In the genomic region with DNA sequence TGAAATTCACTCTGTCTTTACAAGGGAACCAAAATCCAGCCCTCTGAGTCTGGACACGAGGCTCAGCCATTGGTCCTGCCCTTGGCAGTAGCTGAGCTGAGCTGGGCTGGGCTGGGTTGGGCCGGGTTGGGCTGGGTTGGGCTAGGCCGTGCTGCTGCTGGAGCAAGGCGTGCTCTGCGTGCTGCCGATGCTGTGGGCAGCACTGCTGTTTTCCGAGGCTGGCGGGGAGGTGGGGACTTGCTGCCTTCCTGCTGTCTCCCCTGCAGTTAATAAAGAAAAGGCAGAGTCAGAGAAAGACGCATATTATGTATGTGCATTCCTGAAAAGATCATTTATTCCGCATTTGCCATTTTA, we compare ENCODE assay signal across 2 cellular contexts.
TF ChIP-seq lines count a peak whose summit lies in the region.

No MANE protein-coding gene starts in this region.

TF ChIP-seq in GM23338, 12 proteins besides CTCF, POLR2A, EP300 and RAD21 (continued from another document):
- TF ChIP-seq, protein P1, sequence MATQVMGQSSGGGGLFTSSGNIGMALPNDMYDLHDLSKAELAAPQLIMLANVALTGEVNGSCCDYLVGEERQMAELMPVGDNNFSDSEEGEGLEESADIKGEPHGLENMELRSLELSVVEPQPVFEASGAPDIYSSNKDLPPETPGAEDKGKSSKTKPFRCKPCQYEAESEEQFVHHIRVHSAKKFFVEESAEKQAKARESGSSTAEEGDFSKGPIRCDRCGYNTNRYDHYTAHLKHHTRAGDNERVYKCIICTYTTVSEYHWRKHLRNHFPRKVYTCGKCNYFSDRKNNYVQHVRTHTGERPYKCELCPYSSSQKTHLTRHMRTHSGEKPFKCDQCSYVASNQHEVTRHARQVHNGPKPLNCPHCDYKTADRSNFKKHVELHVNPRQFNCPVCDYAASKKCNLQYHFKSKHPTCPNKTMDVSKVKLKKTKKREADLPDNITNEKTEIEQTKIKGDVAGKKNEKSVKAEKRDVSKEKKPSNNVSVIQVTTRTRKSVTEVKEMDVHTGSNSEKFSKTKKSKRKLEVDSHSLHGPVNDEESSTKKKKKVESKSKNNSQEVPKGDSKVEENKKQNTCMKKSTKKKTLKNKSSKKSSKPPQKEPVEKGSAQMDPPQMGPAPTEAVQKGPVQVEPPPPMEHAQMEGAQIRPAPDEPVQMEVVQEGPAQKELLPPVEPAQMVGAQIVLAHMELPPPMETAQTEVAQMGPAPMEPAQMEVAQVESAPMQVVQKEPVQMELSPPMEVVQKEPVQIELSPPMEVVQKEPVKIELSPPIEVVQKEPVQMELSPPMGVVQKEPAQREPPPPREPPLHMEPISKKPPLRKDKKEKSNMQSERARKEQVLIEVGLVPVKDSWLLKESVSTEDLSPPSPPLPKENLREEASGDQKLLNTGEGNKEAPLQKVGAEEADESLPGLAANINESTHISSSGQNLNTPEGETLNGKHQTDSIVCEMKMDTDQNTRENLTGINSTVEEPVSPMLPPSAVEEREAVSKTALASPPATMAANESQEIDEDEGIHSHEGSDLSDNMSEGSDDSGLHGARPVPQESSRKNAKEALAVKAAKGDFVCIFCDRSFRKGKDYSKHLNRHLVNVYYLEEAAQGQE (IDR thresholded peaks at IDR 0.05; ENCODE audit: unreplicated experiment), result no peak
- TF ChIP-seq EZH2 (IDR thresholded peaks at IDR 0.05; ENCODE audit: low read depth, unreplicated experiment) (no peak), STAT1 (IDR thresholded peaks at IDR 0.05; ENCODE audit: unreplicated experiment) (no peak), ZNF114 (CRISPR knock-in tag; IDR thresholded peaks at IDR 0.05) (no peak), ZNF331 (CRISPR knock-in tag; IDR thresholded peaks at IDR 0.05; ENCODE audit: low read depth) (no peak), POLR2AphosphoS5 (IDR thresholded peaks at IDR 0.05; ENCODE audit: low read depth) (no peak), CREB1 (CRISPR knock-in tag; IDR thresholded peaks at IDR 0.05; ENCODE audit: low read depth) (no peak), JUNB (IDR thresholded peaks at IDR 0.05; ENCODE audit: unreplicated experiment) (no peak)
- TF ChIP-seq, protein P2, sequence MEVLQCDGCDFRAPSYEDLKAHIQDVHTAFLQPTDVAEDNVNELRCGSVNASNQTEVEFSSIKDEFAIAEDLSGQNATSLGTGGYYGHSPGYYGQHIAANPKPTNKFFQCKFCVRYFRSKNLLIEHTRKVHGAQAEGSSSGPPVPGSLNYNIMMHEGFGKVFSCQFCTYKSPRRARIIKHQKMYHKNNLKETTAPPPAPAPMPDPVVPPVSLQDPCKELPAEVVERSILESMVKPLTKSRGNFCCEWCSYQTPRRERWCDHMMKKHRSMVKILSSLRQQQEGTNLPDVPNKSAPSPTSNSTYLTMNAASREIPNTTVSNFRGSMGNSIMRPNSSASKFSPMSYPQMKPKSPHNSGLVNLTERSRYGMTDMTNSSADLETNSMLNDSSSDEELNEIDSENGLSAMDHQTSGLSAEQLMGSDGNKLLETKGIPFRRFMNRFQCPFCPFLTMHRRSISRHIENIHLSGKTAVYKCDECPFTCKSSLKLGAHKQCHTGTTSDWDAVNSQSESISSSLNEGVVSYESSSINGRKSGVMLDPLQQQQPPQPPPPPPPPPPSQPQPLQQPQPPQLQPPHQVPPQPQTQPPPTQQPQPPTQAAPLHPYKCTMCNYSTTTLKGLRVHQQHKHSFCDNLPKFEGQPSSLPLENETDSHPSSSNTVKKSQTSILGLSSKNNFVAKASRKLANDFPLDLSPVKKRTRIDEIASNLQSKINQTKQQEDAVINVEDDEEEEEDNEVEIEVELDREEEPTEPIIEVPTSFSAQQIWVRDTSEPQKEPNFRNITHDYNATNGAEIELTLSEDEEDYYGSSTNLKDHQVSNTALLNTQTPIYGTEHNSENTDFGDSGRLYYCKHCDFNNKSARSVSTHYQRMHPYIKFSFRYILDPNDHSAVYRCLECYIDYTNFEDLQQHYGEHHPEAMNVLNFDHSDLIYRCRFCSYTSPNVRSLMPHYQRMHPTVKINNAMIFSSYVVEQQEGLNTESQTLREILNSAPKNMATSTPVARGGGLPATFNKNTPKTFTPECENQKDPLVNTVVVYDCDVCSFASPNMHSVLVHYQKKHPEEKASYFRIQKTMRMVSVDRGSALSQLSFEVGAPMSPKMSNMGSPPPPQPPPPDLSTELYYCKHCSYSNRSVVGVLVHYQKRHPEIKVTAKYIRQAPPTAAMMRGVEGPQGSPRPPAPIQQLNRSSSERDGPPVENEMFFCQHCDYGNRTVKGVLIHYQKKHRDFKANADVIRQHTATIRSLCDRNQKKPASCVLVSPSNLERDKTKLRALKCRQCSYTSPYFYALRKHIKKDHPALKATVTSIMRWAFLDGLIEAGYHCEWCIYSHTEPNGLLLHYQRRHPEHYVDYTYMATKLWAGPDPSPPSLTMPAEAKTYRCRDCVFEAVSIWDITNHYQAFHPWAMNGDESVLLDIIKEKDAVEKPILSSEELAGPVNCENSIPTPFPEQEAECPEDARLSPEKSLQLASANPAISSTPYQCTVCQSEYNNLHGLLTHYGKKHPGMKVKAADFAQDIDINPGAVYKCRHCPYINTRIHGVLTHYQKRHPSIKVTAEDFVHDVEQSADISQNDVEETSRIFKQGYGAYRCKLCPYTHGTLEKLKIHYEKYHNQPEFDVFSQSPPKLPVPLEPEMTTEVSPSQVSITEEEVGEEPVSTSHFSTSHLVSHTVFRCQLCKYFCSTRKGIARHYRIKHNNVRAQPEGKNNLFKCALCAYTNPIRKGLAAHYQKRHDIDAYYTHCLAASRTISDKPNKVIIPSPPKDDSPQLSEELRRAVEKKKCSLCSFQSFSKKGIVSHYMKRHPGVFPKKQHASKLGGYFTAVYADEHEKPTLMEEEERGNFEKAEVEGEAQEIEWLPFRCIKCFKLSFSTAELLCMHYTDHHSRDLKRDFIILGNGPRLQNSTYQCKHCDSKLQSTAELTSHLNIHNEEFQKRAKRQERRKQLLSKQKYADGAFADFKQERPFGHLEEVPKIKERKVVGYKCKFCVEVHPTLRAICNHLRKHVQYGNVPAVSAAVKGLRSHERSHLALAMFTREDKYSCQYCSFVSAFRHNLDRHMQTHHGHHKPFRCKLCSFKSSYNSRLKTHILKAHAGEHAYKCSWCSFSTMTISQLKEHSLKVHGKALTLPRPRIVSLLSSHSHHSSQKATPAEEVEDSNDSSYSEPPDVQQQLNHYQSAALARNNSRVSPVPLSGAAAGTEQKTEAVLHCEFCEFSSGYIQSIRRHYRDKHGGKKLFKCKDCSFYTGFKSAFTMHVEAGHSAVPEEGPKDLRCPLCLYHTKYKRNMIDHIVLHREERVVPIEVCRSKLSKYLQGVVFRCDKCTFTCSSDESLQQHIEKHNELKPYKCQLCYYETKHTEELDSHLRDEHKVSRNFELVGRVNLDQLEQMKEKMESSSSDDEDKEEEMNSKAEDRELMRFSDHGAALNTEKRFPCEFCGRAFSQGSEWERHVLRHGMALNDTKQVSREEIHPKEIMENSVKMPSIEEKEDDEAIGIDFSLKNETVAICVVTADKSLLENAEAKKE (CRISPR knock-in tag; IDR thresholded peaks at IDR 0.05), result no peak
- TF ChIP-seq, protein P3, sequence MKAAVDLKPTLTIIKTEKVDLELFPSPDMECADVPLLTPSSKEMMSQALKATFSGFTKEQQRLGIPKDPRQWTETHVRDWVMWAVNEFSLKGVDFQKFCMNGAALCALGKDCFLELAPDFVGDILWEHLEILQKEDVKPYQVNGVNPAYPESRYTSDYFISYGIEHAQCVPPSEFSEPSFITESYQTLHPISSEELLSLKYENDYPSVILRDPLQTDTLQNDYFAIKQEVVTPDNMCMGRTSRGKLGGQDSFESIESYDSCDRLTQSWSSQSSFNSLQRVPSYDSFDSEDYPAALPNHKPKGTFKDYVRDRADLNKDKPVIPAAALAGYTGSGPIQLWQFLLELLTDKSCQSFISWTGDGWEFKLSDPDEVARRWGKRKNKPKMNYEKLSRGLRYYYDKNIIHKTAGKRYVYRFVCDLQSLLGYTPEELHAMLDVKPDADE (IDR thresholded peaks at IDR 0.05), result no peak

TF ChIP-seq in H1, 55 proteins besides CTCF, POLR2A, EP300 and RAD21 (continued from another document):
- TF ChIP-seq, protein P4, sequence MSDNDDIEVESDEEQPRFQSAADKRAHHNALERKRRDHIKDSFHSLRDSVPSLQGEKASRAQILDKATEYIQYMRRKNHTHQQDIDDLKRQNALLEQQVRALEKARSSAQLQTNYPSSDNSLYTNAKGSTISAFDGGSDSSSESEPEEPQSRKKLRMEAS (IDR thresholded peaks at IDR 0.05), result peak; percentile 84
- no peak for TF ChIP-seq RFX5 (IDR thresholded peaks at IDR 0.05; ENCODE audit: borderline replicate concordance, low read depth, low read length)
- no peak for TF ChIP-seq TBP (IDR thresholded peaks at IDR 0.05; ENCODE audit: low read depth, low read length)
- no peak for TF ChIP-seq BRCA1 (IDR thresholded peaks at IDR 0.05; ENCODE audit: low read depth, low read length)
- TF ChIP-seq, protein P5, sequence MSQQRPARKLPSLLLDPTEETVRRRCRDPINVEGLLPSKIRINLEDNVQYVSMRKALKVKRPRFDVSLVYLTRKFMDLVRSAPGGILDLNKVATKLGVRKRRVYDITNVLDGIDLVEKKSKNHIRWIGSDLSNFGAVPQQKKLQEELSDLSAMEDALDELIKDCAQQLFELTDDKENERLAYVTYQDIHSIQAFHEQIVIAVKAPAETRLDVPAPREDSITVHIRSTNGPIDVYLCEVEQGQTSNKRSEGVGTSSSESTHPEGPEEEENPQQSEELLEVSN (IDR thresholded peaks at IDR 0.05), result peak; percentile 62
- TF ChIP-seq, protein P6, sequence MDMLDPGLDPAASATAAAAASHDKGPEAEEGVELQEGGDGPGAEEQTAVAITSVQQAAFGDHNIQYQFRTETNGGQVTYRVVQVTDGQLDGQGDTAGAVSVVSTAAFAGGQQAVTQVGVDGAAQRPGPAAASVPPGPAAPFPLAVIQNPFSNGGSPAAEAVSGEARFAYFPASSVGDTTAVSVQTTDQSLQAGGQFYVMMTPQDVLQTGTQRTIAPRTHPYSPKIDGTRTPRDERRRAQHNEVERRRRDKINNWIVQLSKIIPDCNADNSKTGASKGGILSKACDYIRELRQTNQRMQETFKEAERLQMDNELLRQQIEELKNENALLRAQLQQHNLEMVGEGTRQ (IDR thresholded peaks at IDR 0.05; ENCODE audit: low read length), result no peak
- no peak for TF ChIP-seq BACH1 (IDR thresholded peaks at IDR 0.05; ENCODE audit: low read length)
- TF ChIP-seq CBX5 (IDR thresholded peaks at IDR 0.05; ENCODE audit: low read depth, low read length), result no peak
